ENCODE assay signal across 18 cellular contexts in genomic region chr5:177036443-177036842, GRCh38. TPM values are rescaled to one million over a fixed set of nuclear protein-coding genes. Genes with fewer than 3 reads are reported as not detected.
DNase-seq lines count a peak whose midpoint lies in the region; FAIRE-seq and TF ChIP-seq lines count a peak whose summit lies in the region.
"Had no signal": no experiment of that assay in that cellular context is flagged by ENCODE, and none has a peak within 500 bp of the region (broad histone marks: within the 10 kb centered on the region; RNA-seq: fewer than 3 reads in every experiment).

No MANE protein-coding gene starts in this region.

- H3K9me3 ChIP-seq in HUES6 (ENCODE audit: control insufficient read depth, insufficient read depth, low read depth, low read length): no peaks in the 10 kb centered on the region
- H3K9me3 ChIP-seq in H1 (ENCODE audit: insufficient read depth in 2 of 2, low read depth in 1 of 2, low read length in 1 of 2): no peaks in the 10 kb centered on the region
- H3K9me3 ChIP-seq in neural progenitor cell (ENCODE audit: low read depth): no peaks in the 10 kb centered on the region

- no peak overlapping the region for H2BK120ac ChIP-seq in H1 (replicated peaks; ENCODE audit: low read depth, low read length)

- H3K27ac ChIP-seq in HUES6 (ENCODE audit: low read depth, low read length): 0 out of 2 replicates have a peak overlapping the region, but pooled peaks have one; percentile 8
- no peak overlapping the region for H3K27ac ChIP-seq in H1 (ENCODE audit: low read depth, low read length)
- H3K27ac ChIP-seq in neural progenitor cell: no peak overlapping the region
- H3K27ac ChIP-seq in RWPE1: no peak overlapping the region

- no peak overlapping the region for H3K4me3 Mint-ChIP-seq in T-helper 2 cell treated with Interferon-gamma antibody and Interleukin-4, amounts not matched to agents 5 μg/mL and 100 μg/mL, for 36 hours
- H3K4me3 Mint-ChIP-seq in neural progenitor cell: no peak overlapping the region

- H3K4me3 ChIP-seq in HUES6 (ENCODE audit: low read depth, low read length): no peak overlapping the region
- no peak overlapping the region for H3K4me3 ChIP-seq in H1 (ENCODE audit: extremely low read depth in 1 of 4, insufficient read depth in 2 of 4, low read depth in 3 of 4, low read length in 4 of 4)
- no peak overlapping the region for H3K4me3 ChIP-seq in neural progenitor cell

- H3K4ac ChIP-seq in H1 (replicated peaks; ENCODE audit: insufficient read length, low read depth, low read length): no peak overlapping the region

- H4K91ac ChIP-seq in H1 (replicated peaks; ENCODE audit: insufficient read length, low read length): no peak overlapping the region

- H3K4me2 ChIP-seq in H1 (ENCODE audit: insufficient read depth in 1 of 2, low read depth in 2 of 2, low read length in 2 of 2): no peak overlapping the region
- H3K4me2 ChIP-seq in neural progenitor cell: no peak overlapping the region

- H3K18ac ChIP-seq in H1 (ENCODE audit: extremely low read depth, low read length): peak overlapping the region; percentile 40; the same call in 1 of the 2 replicates

- no peak for DNase-seq in T-helper 2 cell treated with Interferon-gamma antibody and Interleukin-4, amounts not matched to agents 5 μg/mL and 100 μg/mL, for 36 hours (ENCODE audit: low spot score)
- no peak for DNase-seq in T-helper 2 cell
- DNase-seq in H1 (ENCODE audit: low read depth in 1 of 2, low spot score in 2 of 2): no peak
- DNase-seq in neural progenitor cell (ENCODE audit: low spot score): no peak
- DNase-seq in NCI-H2029 treated with DMSO at 0.1 percent for 48 hours (lab: John Stamatoyannopoulos, UW): no peak
- DNase-seq in RWPE1 (ENCODE audit: low spot score): no peak
- no peak for DNase-seq in NOMO-1 treated with dmso at 0.1 percent for 144 hours (lab: John Stamatoyannopoulos, UW; ENCODE audit: unreplicated experiment)
- DNase-seq: 8988T, Calu3, DMS79, GF-D8, IMR-90, NCI-H1417 treated with DMSO at 0.1 percent for 48 hours, NCI-H2029, NCI-H510A, SHP77 treated with DMSO at 0.1 percent for 48 hours had no signal

- H2AFZ ChIP-seq in H1 (ENCODE audit: low read length) (no peak overlapping the region), neural progenitor cell (replicated peaks) (no peak overlapping the region)

- peaks cover 9% of the 10 kb centered on the region for H3K4me1 Mint-ChIP-seq in T-helper 2 cell treated with Interferon-gamma antibody and Interleukin-4, amounts not matched to agents 5 μg/mL and 100 μg/mL, for 36 hours (ENCODE audit: low read depth)
- peaks cover 9% of the 10 kb centered on the region for H3K4me1 Mint-ChIP-seq in neural progenitor cell

- H3K14ac ChIP-seq in H1 (ENCODE audit: insufficient read length): no peak overlapping the region

- H3K4me1 ChIP-seq in HUES6 (ENCODE audit: control insufficient read depth, insufficient read depth, low read length) (peaks cover 10% of the 10 kb centered on the region), H1 (replicated peaks in 1 of 4; ENCODE audit: control insufficient read depth in 3 of 4, insufficient read depth in 4 of 4, low read length in 3 of 4) (peaks cover 0 to 6% (median 4%) of the 10 kb centered on the region in 4 experiments; a peak in 6 of 7 replicates), neural progenitor cell (peaks cover 8% of the 10 kb centered on the region)

- peaks cover 14% of the 10 kb centered on the region for H3K36me3 ChIP-seq in HUES6 (ENCODE audit: control insufficient read depth, insufficient read depth, low read length)
- peaks cover 2 to 7% (median 5%) of the 10 kb centered on the region in 4 experiments; a peak in 4 of 8 replicates for H3K36me3 ChIP-seq in H1 (ENCODE audit: control insufficient read depth in 2 of 4, insufficient read depth in 4 of 4, low read length in 3 of 4)
- H3K36me3 ChIP-seq in neural progenitor cell: no peaks in the 10 kb centered on the region

- H3K27me3 ChIP-seq in HUES6 (ENCODE audit: control insufficient read depth, insufficient read depth, low read length) (no peaks in the 10 kb centered on the region), H1 (replicated peaks in 1 of 4; ENCODE audit: control insufficient read depth in 3 of 4, extremely low read depth in 1 of 4, insufficient read depth in 3 of 4, low read length in 3 of 4) (no peaks in the 10 kb centered on the region), neural progenitor cell (no peaks in the 10 kb centered on the region)

- TF ChIP-seq RAD21 in H1 (IDR thresholded peaks at IDR 0.05 in 1 of 2, conservative IDR thresholded peaks at IDR 0.05 in 1 of 2; ENCODE audit: low read depth in 2 of 2, low read length in 2 of 2): no peak

- H3F3A ChIP-seq in neural progenitor cell (ENCODE audit: low read depth): peaks cover 4% of the 10 kb centered on the region

- H3K27me3 Mint-ChIP-seq in T-helper 2 cell treated with Interferon-gamma antibody and Interleukin-4, amounts not matched to agents 5 μg/mL and 100 μg/mL, for 36 hours (ENCODE audit: low read depth): no peaks in the 10 kb centered on the region
- H3K27me3 Mint-ChIP-seq in neural progenitor cell (ENCODE audit: insufficient read depth, low read depth): no peaks in the 10 kb centered on the region

- H2BK15ac ChIP-seq in H1 (ENCODE audit: low read length): no peak overlapping the region

- no peak for TF ChIP-seq POLR2A in H1 (IDR thresholded peaks at IDR 0.05; ENCODE audit: control extremely low read depth in 1 of 2, low read depth in 2 of 2, low read length in 2 of 2)

- POLR2A ChIA-PET in H1 (lab: Charles Lee; ENCODE audit: partially characterized antibody): interaction anchor here (1.5 kb wide), 1 partner anchor 10 kb away, joined by 3 read pairs; no protein-coding TSS in a partner anchor
- POLR2A ChIA-PET in RWPE1 (lab: Yijun Ruan, JAX; ENCODE audit: low non-redundant PET): no interaction called here

- no peak overlapping the region for H3K56ac ChIP-seq in H1 (replicated peaks; ENCODE audit: insufficient read length, low read depth, low read length)

- no peak overlapping the region for H2BK20ac ChIP-seq in H1 (ENCODE audit: low read length)

- H4K5ac ChIP-seq in H1 (ENCODE audit: insufficient read length, low read depth, low read length): no peak overlapping the region

- H3K79me2 ChIP-seq in H1 (ENCODE audit: control insufficient read depth in 1 of 2, insufficient read depth in 2 of 2, low read length in 2 of 2) (peaks cover 5 to 43% of the 10 kb centered on the region in 2 experiments; a peak in 3 of 4 replicates), neural progenitor cell (ENCODE audit: low read depth) (peaks cover 69% of the 10 kb centered on the region)

- CTCF ChIA-PET in H1 (lab: Charles Lee; ENCODE audit: partially characterized antibody): interaction anchor here (1.0 to 2.0 kb wide), 4 partner anchors 12 to 48 kb away, joined by 3 to 9 read pairs (median 4); partner anchors contain the start of gene ZNF346
- CTCF ChIA-PET in RWPE1 (lab: Yijun Ruan, JAX): no interaction called here

- H3K9me3 Mint-ChIP-seq in T-helper 2 cell treated with Interferon-gamma antibody and Interleukin-4, amounts not matched to agents 5 μg/mL and 100 μg/mL, for 36 hours: peaks cover 3% of the 10 kb centered on the region
- peaks cover 2% of the 10 kb centered on the region for H3K9me3 Mint-ChIP-seq in neural progenitor cell

- WGBS in H1 (ENCODE audit: extremely low coverage in 1 of 2, insufficient coverage in 1 of 2, insufficient read length in 1 of 2, insufficient replicate concordance in 2 of 2, low coverage in 1 of 2, low lambda C conversion rate in 2 of 2, missing lambda C conversion rate in 1 of 2), 2 experiments: 71% methylated on average over 5 of the region's 5 CpGs; no CpG with 5 or more reads in 1 of the 2 experiments

- peaks cover 0 to 8% of the 10 kb centered on the region in 2 experiments for H4K20me1 ChIP-seq in H1 (replicated peaks in 1 of 2; ENCODE audit: control insufficient read depth in 1 of 2, insufficient read depth in 2 of 2, low read length in 2 of 2)
- peaks cover 64% of the 10 kb centered on the region for H4K20me1 ChIP-seq in neural progenitor cell (ENCODE audit: low read depth)

- TF ChIP-seq CTCF in H1 (IDR thresholded peaks at IDR 0.05; ENCODE audit: control extremely low read depth in 1 of 3, insufficient read depth in 1 of 3, low read depth in 1 of 3, low read length in 3 of 3): no peak
- no peak for TF ChIP-seq CTCF in neural progenitor cell (IDR thresholded peaks at IDR 0.05)
- TF ChIP-seq CTCF in RWPE1 (conservative IDR thresholded peaks at IDR 0.05; ENCODE audit: low read depth): no peak

- peaks cover 7% of the 10 kb centered on the region for H3K79me1 ChIP-seq in H1 (ENCODE audit: low read depth, low read length)

- H3K27ac Mint-ChIP-seq in T-helper 2 cell treated with Interferon-gamma antibody and Interleukin-4, amounts not matched to agents 5 μg/mL and 100 μg/mL, for 36 hours: peak overlapping the region; percentile 52
- peak overlapping the region; percentile 77 for H3K27ac Mint-ChIP-seq in neural progenitor cell

- H3K23ac ChIP-seq in H1 (ENCODE audit: insufficient read length): no peak overlapping the region

- H2BK12ac ChIP-seq in H1 (ENCODE audit: low read depth, low read length): no peak overlapping the region

- H2AK5ac ChIP-seq in H1 (ENCODE audit: low read depth, low read length): no peak overlapping the region

- no peaks in the 10 kb centered on the region for H3K23me2 ChIP-seq in H1 (ENCODE audit: low read depth, low read length)

- H4K8ac ChIP-seq in H1 (ENCODE audit: extremely low read depth, insufficient read depth, low read length): no peak overlapping the region

- TF ChIP-seq EP300 in H1 (IDR thresholded peaks at IDR 0.05; ENCODE audit: borderline replicate concordance in 1 of 2, low read depth in 2 of 2, low read length in 2 of 2): no peak

- H2BK5ac ChIP-seq in H1 (ENCODE audit: low read depth, low read length): no peak overlapping the region

- peaks cover 23% of the 10 kb centered on the region for H3K36me3 Mint-ChIP-seq in T-helper 2 cell treated with Interferon-gamma antibody and Interleukin-4, amounts not matched to agents 5 μg/mL and 100 μg/mL, for 36 hours (ENCODE audit: low read depth)
- H3K36me3 Mint-ChIP-seq in neural progenitor cell: peaks cover 18% of the 10 kb centered on the region

- H3K9ac ChIP-seq in HUES6 (ENCODE audit: low read length): no peak overlapping the region
- no peak overlapping the region for H3K9ac ChIP-seq in H1 (replicated peaks in 1 of 4; ENCODE audit: extremely low read depth in 1 of 4, low read depth in 3 of 4, low read length in 3 of 4)
- H3K9ac ChIP-seq in neural progenitor cell: no peak overlapping the region

- FAIRE-seq in H1 (lab: Jason Lieb, UNC): no peak
- FAIRE-seq: RCC 7860 had no signal

RNA-seq across cellular contexts. Expression of gene ZNF346, which starts 13.9 kb away (rescaled TPM):
- total RNA-seq in H1 (2021; fragmentation: NEBNext Ultra II Directional; extraction: Animal tissue kit (Norgen Biotek cat#: 25700)): 19.9 and 20.2 TPM in 2 replicates
- 20.8 and 20.9 TPM in 2 replicates for polyA plus RNA-seq in H1 (2011; rRNA removed)
- 22.3 TPM for polyA plus RNA-seq in H1 (2011; cell fraction: cytosol; rRNA removed)
- 18.0 TPM for polyA plus RNA-seq in H1 (2011; cell fraction: nucleus; rRNA removed)
- polyA plus RNA-seq in H1 (2012, experiment 1 of 2): 17.0 to 21.1 TPM (median 17.9 TPM) in 4 replicates
- 10.9 TPM for polyA plus RNA-seq in H1 (2012, experiment 2 of 2)
- 11.0 TPM for polyA plus RNA-seq in H1 (2013, experiment 1 of 2)
- polyA plus RNA-seq in H1 (2013, experiment 2 of 2): 10.8 TPM
- 26.8 and 29.2 TPM in 2 replicates for polyA minus RNA-seq in H1 (2011; rRNA and poly(A)+ RNA removed)
- polyA minus RNA-seq in H1 (2011; cell fraction: cytosol; rRNA and poly(A)+ RNA removed): 14.6 TPM
- 20.0 TPM for polyA minus RNA-seq in H1 (2011; cell fraction: nucleus; rRNA and poly(A)+ RNA removed)
- 28.2 and 32.2 TPM in 2 replicates for total RNA-seq in neural progenitor cell (ENCODE audit: low replicate concordance)

RNA-seq across cellular contexts. Expression of gene UIMC1, which starts 29.9 kb away (rescaled TPM):
- total RNA-seq in H1 (2021; fragmentation: NEBNext Ultra II Directional; extraction: Animal tissue kit (Norgen Biotek cat#: 25700)): 43.0 and 43.7 TPM in 2 replicates
- polyA plus RNA-seq in H1 (2011; rRNA removed): 7.7 and 12.8 TPM in 2 replicates
- 19.8 TPM for polyA plus RNA-seq in H1 (2011; cell fraction: cytosol; rRNA removed)
- polyA plus RNA-seq in H1 (2011; cell fraction: nucleus; rRNA removed): 11.0 TPM
- polyA plus RNA-seq in H1 (2012, experiment 1 of 2): 24.7 to 37.4 TPM (median 30.1 TPM) in 4 replicates
- 2.7 TPM for polyA plus RNA-seq in H1 (2012, experiment 2 of 2)
- polyA plus RNA-seq in H1 (2013, experiment 1 of 2): 19.5 TPM
- polyA plus RNA-seq in H1 (2013, experiment 2 of 2): 19.7 TPM
- 25.5 and 29.8 TPM in 2 replicates for polyA minus RNA-seq in H1 (2011; rRNA and poly(A)+ RNA removed)
- polyA minus RNA-seq in H1 (2011; cell fraction: cytosol; rRNA and poly(A)+ RNA removed): 18.1 TPM
- 26.2 TPM for polyA minus RNA-seq in H1 (2011; cell fraction: nucleus; rRNA and poly(A)+ RNA removed)
- total RNA-seq in neural progenitor cell (ENCODE audit: low replicate concordance): 57.5 and 67.7 TPM in 2 replicates

RNA-seq across cellular contexts. Expression of gene FGFR4, which starts 50.3 kb away (rescaled TPM):
- 74.3 and 88.4 TPM in 2 replicates for total RNA-seq in H1 (2021; fragmentation: NEBNext Ultra II Directional; extraction: Animal tissue kit (Norgen Biotek cat#: 25700))
- polyA plus RNA-seq in H1 (2011; rRNA removed): 61.4 and 90.7 TPM in 2 replicates
- polyA plus RNA-seq in H1 (2011; cell fraction: cytosol; rRNA removed): 61.9 TPM
- polyA plus RNA-seq in H1 (2011; cell fraction: nucleus; rRNA removed): 169 TPM
- 32.1 to 76.8 TPM (median 61.9 TPM) in 4 replicates for polyA plus RNA-seq in H1 (2012, experiment 1 of 2)
- 57.5 TPM for polyA plus RNA-seq in H1 (2012, experiment 2 of 2)
- 76.3 TPM for polyA plus RNA-seq in H1 (2013, experiment 1 of 2)
- 74.6 TPM for polyA plus RNA-seq in H1 (2013, experiment 2 of 2)
- polyA minus RNA-seq in H1 (2011; rRNA and poly(A)+ RNA removed): 37.9 and 42.9 TPM in 2 replicates
- 68.5 TPM for polyA minus RNA-seq in H1 (2011; cell fraction: cytosol; rRNA and poly(A)+ RNA removed)
- 57.4 TPM for polyA minus RNA-seq in H1 (2011; cell fraction: nucleus; rRNA and poly(A)+ RNA removed)
- total RNA-seq in neural progenitor cell (ENCODE audit: low replicate concordance): 8.2 and 41.3 TPM in 2 replicates
